In genomic region chr2:20650412-20650879, GRCh38 we compare ENCODE assay signal across 8 cellular contexts. TPM values are rescaled to one million over a fixed set of nuclear protein-coding genes. Genes with fewer than 3 reads are reported as not detected.
DNase-seq lines count a peak whose midpoint lies in the region; ATAC-seq and TF ChIP-seq lines count a peak whose summit lies in the region.

No MANE protein-coding gene starts in this region.

- CTCF ChIA-PET in activated CD8-positive, alpha-beta T cell treated with anti-CD3 and anti-CD28 coated beads for 36 hours (lab: Charles Lee) = interaction anchor here (0.8 to 5.6 kb wide), 19 partner anchors 8 to 349 kb away, joined by 3 to 46 read pairs (median 8); partner anchors contain the start of gene RHOB

- H3K4me1 Mint-ChIP-seq in activated CD8-positive, alpha-beta T cell treated with anti-CD3 and anti-CD28 coated beads for 36 hours (ENCODE audit: low read depth) = peaks cover 17% of the 10 kb centered on the region
- peaks cover 48% of the 10 kb centered on the region for H3K4me1 Mint-ChIP-seq in nephron progenitor cell

- intact Hi-C loops in activated CD8-positive, alpha-beta T cell treated with anti-CD3 and anti-CD28 coated beads for 36 hours (cut with micrococcal nuclease) = no loop called here

- no peaks in the 10 kb centered on the region for H3K27me3 Mint-ChIP-seq in activated CD8-positive, alpha-beta T cell treated with anti-CD3 and anti-CD28 coated beads for 36 hours
- peaks cover 22% of the 10 kb centered on the region for H3K27me3 Mint-ChIP-seq in nephron progenitor cell (ENCODE audit: low read depth, poor library complexity)

- POLR2A ChIA-PET in activated CD8-positive, alpha-beta T cell treated with anti-CD3 and anti-CD28 coated beads for 36 hours (lab: Charles Lee) = interaction anchor here (1.0 to 2.6 kb wide), 5 partner anchors 8 to 205 kb away, joined by 3 to 14 read pairs (median 4); partner anchors contain the start of genes LDAH and RHOB

- no peak for TF ChIP-seq CTCF in activated CD8-positive, alpha-beta T cell treated with anti-CD3 and anti-CD28 coated beads for 36 hours (IDR thresholded peaks at IDR 0.05)
- no peak for TF ChIP-seq CTCF in nephron progenitor cell (IDR thresholded peaks at IDR 0.05)

- DNase-seq in DMS79 (lab: John Stamatoyannopoulos, UW) = peak; percentile 25
- peak; percentile 36 for DNase-seq in LHCN-M2 (ENCODE audit: low read depth)
- DNase-seq in activated CD8-positive, alpha-beta T cell treated with anti-CD3 and anti-CD28 coated beads for 36 hours = peak; percentile 31
- peak; percentile 29 for DNase-seq in fibroblast of the conjunctiva (ENCODE audit: low read depth)
- no peak for DNase-seq in nephron progenitor cell
- DNase-seq in cerebellar nuclear complex (lab: John Stamatoyannopoulos, UW) = no peak

- H3K27ac Mint-ChIP-seq in activated CD8-positive, alpha-beta T cell treated with anti-CD3 and anti-CD28 coated beads for 36 hours = no peak overlapping the region
- no peak overlapping the region for H3K27ac Mint-ChIP-seq in nephron progenitor cell

- peak; percentile 8 for ATAC-seq in GM19463 (IDR thresholded peaks at IDR 0.05; ENCODE audit: unreplicated experiment)
- peak; percentile 4 for ATAC-seq in activated CD8-positive, alpha-beta T cell treated with anti-CD3 and anti-CD28 coated beads for 36 hours
- ATAC-seq in HG02623 (IDR thresholded peaks at IDR 0.05; ENCODE audit: unreplicated experiment) = no peak

- peak overlapping the region; percentile 77 for H3K4me3 Mint-ChIP-seq in activated CD8-positive, alpha-beta T cell treated with anti-CD3 and anti-CD28 coated beads for 36 hours
- H3K4me3 Mint-ChIP-seq in nephron progenitor cell = peak overlapping the region; percentile 83

- H3K9me3 Mint-ChIP-seq in activated CD8-positive, alpha-beta T cell treated with anti-CD3 and anti-CD28 coated beads for 36 hours = no peaks in the 10 kb centered on the region
- no peaks in the 10 kb centered on the region for H3K9me3 Mint-ChIP-seq in nephron progenitor cell

- H3K36me3 Mint-ChIP-seq in activated CD8-positive, alpha-beta T cell treated with anti-CD3 and anti-CD28 coated beads for 36 hours (ENCODE audit: low read depth) = no peaks in the 10 kb centered on the region
- no peaks in the 10 kb centered on the region for H3K36me3 Mint-ChIP-seq in nephron progenitor cell (ENCODE audit: low read depth)

RNA-seq across cellular contexts. Expression of gene HS1BP3, which starts 0.5 kb away (rescaled TPM):
- total RNA-seq in LHCN-M2 (2014; rRNA removed) = 24.6 and 34.2 TPM in 2 replicates
- polyA plus RNA-seq in LHCN-M2 (2012) = 25.0 TPM
- 1 to 10 TPM; 6.5 to 7.9 TPM for total RNA-seq in activated CD8-positive, alpha-beta T cell treated with anti-CD3 and anti-CD28 coated beads for 36 hours

RNA-seq across cellular contexts. Expression of gene GDF7, which starts 16.5 kb away (rescaled TPM):
- not detected in 2 replicates for total RNA-seq in LHCN-M2 (2014; rRNA removed)
- 0.04 TPM for polyA plus RNA-seq in LHCN-M2 (2012)
- total RNA-seq in activated CD8-positive, alpha-beta T cell treated with anti-CD3 and anti-CD28 coated beads for 36 hours = not detected

Comparison
In these comparisons a context has a peak if more than half of its experiments do, and no peak if none do; other contexts are left out.
1. DNase-seq: peak in DMS79 (single experiment), LHCN-M2 (single experiment), activated CD8-positive, alpha-beta T cell treated with anti-CD3 and anti-CD28 coated beads for 36 hours (single experiment) and fibroblast of the conjunctiva (single experiment); none in nephron progenitor cell (single experiment) and cerebellar nuclear complex (0 of 2).